In the genomic region with DNA sequence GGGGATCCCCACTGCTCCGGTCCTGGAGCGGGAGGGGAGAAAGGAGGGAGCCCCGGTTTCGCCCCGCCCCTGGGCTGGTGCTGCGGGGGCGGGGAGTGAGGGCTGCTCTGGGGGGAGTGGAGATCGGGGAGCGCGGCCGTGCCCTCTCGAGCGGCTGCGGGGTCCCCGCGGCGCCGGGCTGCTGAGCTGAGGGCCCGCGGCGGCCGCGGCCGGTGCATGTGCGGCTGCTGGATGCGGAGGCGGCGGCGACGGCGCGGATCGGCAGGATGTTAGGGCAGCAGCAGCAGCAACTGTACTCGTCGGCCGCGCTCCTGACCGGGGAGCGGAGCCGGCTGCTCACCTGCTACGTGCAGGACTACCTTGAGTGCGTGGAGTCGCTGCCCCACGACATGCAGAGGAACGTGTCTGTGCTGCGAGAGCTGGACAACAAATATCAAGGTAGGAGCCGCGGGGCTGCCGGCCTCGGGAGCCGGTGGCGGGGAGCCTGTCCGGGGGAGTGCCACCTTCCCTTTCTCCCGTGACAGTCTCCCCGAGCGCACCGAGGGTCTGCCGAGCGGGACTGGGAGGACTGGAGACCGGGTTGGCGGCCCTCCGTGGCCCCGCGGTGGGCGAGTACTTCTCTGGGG, we compare ENCODE assay signal across 8 cellular contexts. TPM values are rescaled to one million over a fixed set of nuclear protein-coding genes. Genes with fewer than 3 reads are reported as not detected.
DNase-seq lines count a peak whose midpoint lies in the region; ATAC-seq and TF ChIP-seq lines count a peak whose summit lies in the region.

A gene with protein sequence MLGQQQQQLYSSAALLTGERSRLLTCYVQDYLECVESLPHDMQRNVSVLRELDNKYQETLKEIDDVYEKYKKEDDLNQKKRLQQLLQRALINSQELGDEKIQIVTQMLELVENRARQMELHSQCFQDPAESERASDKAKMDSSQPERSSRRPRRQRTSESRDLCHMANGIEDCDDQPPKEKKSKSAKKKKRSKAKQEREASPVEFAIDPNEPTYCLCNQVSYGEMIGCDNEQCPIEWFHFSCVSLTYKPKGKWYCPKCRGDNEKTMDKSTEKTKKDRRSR (plus strand): TSS at position 129 of the 626 bp plus-strand sequence. CDS start 138 bp downstream, at position 267.

- H3K4me3 ChIP-seq in ovary: peak within 1 kb of the TSS; percentile 57

- H3K4me1 ChIP-seq in ovary (ENCODE audit: insufficient read depth): peaks cover 1% of the 10 kb centered on the region

- TF ChIP-seq EP300 in ovary (IDR thresholded peaks at IDR 0.05): no peak

- H3K9me3 ChIP-seq in ovary: no peaks in the 10 kb centered on the region

- no peak for TF ChIP-seq CTCF in ovary (IDR thresholded peaks at IDR 0.05)

- H3K27me3 ChIP-seq in ovary: no peaks in the 10 kb centered on the region

- intact Hi-C loops in ovary (cut with DNase I): loop anchor here (2.0 to 10.0 kb wide), 4 partner anchors 38 to 154 kb away; a partner anchor contains a TSS

- H3K27ac ChIP-seq in ovary: peak within 1 kb of the TSS; percentile 97

- TF ChIP-seq POLR2A in ovary (IDR thresholded peaks at IDR 0.05): no peak

- 0 to 1% (median 0%) methylated on average over 56 to 65 of the region's 65 CpGs for WGBS in ovary, 3 donors

- ATAC-seq in GM18868 (IDR thresholded peaks at IDR 0.05; ENCODE audit: unreplicated experiment) (peak; percentile 46), HG03060 (IDR thresholded peaks at IDR 0.05; ENCODE audit: low read depth, unreplicated experiment) (peak; percentile 23)

- DNase-seq in COLO668 (lab: John Stamatoyannopoulos, UW; ENCODE audit: unreplicated experiment): peak; percentile 83
- peak; percentile 5 for DNase-seq in NCI-H2196 treated with DMSO at 0.1 percent for 48 hours (lab: John Stamatoyannopoulos, UW; ENCODE audit: unreplicated experiment)
- peak; percentile 1 for DNase-seq in activated CD8-positive, alpha-beta memory T cell treated with anti-CD3 and anti-CD28 coated beads, Interleukin-2, amount 50 U/mL, for 24 hours (ENCODE audit: extremely low read depth)
- peak; percentile 85 for DNase-seq in germinal center (ENCODE audit: low spot score)
- peak; percentile 53 to 73 (median 71) for DNase-seq in ovary
- DNase-seq in activated CD4-positive, alpha-beta T cell treated with anti-CD3 and anti-CD28 coated beads, Interleukin-2, amount 50 U/mL, for 4 hours: no peak

- H3K36me3 ChIP-seq in ovary: no peaks in the 10 kb centered on the region

RNA-seq across cellular contexts. Expression of the gene that starts here (rescaled TPM):
- total RNA-seq in ovary: 10 to 100 TPM; 19.3 to 47.5 (median 28.7) TPM
- polyA plus RNA-seq in ovary: 10 to 100 TPM; 38.6 to 47.3 TPM

Comparison
In these comparisons a context has a peak if more than half of its experiments do, and no peak if none do; other contexts are left out.
1. DNase-seq: peak in COLO668 (single experiment), NCI-H2196 treated with DMSO at 0.1 percent for 48 hours (single experiment), activated CD8-positive, alpha-beta memory T cell treated with anti-CD3 and anti-CD28 coated beads, Interleukin-2, amount 50 U/mL, for 24 hours (single experiment), germinal center (single experiment) and ovary (5 of 5); none in activated CD4-positive, alpha-beta T cell treated with anti-CD3 and anti-CD28 coated beads, Interleukin-2, amount 50 U/mL, for 4 hours (0 of 2).